In genomic region chr4:183071222-183071621, GRCh38 we compare ENCODE assay signal across 21 cellular contexts. TPM values are rescaled to one million over a fixed set of nuclear protein-coding genes. Genes with fewer than 3 reads are reported as not detected.
A peak's percentile ranks its signal among the peaks of the same experiment; 100 is the strongest.
DNase-seq lines count a peak whose midpoint lies in the region; ATAC-seq, FAIRE-seq and TF ChIP-seq lines count a peak whose summit lies in the region.
"Had no signal": no experiment of that assay in that cellular context is flagged by ENCODE, and none has a peak within 500 bp of the region (broad histone marks: within the 10 kb centered on the region; RNA-seq: fewer than 3 reads in every experiment).

No MANE protein-coding gene starts in this region.

- no peaks in the 10 kb centered on the region for H4K20me1 ChIP-seq in HepG2 (ENCODE audit: insufficient read depth, low read length)
- H4K20me1 ChIP-seq in K562 (replicated peaks; ENCODE audit: control insufficient read depth, insufficient read depth, low read length) = no peaks in the 10 kb centered on the region
- H4K20me1 ChIP-seq: BLaER1 had no signal

- POLR2A ChIA-PET in HepG2 (lab: Yijun Ruan, JAX) = no interaction called here
- POLR2A ChIA-PET in K562 (lab: Yijun Ruan, JAX) = interaction anchor here (0.6 kb wide), 1 partner anchor 169 kb away, joined by 3 read pairs; no protein-coding TSS in a partner anchor

- no peak overlapping the region for H2AFZ ChIP-seq in HepG2 (ENCODE audit: low read length)
- no peak overlapping the region for H2AFZ ChIP-seq in K562 (ENCODE audit: low read depth, low read length)

- intact Hi-C loops in HepG2 (cut with micrococcal nuclease; ENCODE audit: unreplicated experiment) (loop anchor here (5.0 to 10.0 kb wide), 2 partner anchors 41 to 334 kb away; no protein-coding TSS in a partner anchor), right lobe of liver (cut with DNase I) (loop anchor here (5.0 to 10.0 kb wide), 2 partner anchors 191 to 194 kb away; no protein-coding TSS in a partner anchor), K562 (cut with micrococcal nuclease) (loop anchor here (5.0 kb wide), 2 partner anchors 64 to 71 kb away; no protein-coding TSS in a partner anchor)

- TF ChIP-seq EP300 in HepG2 (IDR thresholded peaks at IDR 0.05; ENCODE audit: low read depth in 2 of 2, low read length in 2 of 2) (no peak), HepG2 (CRISPR knock-in tag; IDR thresholded peaks at IDR 0.05; ENCODE audit: borderline replicate concordance) (no peak), K562 (IDR thresholded peaks at IDR 0.05; ENCODE audit: low read length) (no peak)

- TF ChIP-seq CTCF in HepG2 (CRISPR knock-in tag; IDR thresholded peaks at IDR 0.05) (no peak), right lobe of liver (IDR thresholded peaks at IDR 0.05) (no peak), HFFc6 (IDR thresholded peaks at IDR 0.05) (no peak), K562 (IDR thresholded peaks at IDR 0.05 in 2 of 3, conservative IDR thresholded peaks at IDR 0.05 in 1 of 3; ENCODE audit: insufficient read depth in 2 of 3, low read depth in 1 of 3, low read length in 3 of 3) (no peak)

- H3K79me2 ChIP-seq in HepG2 (ENCODE audit: insufficient read depth, low read length) (no peaks in the 10 kb centered on the region), K562 (ENCODE audit: control insufficient read depth, insufficient read depth, low read length) (no peaks in the 10 kb centered on the region)

- H3K36me3 Mint-ChIP-seq in HFFc6 (ENCODE audit: low read depth) = peaks cover 33% of the 10 kb centered on the region
- H3K36me3 Mint-ChIP-seq: CD8-positive, alpha-beta memory T cell had no signal

- H3K9me3 Mint-ChIP-seq in HFFc6 = peaks cover 32% of the 10 kb centered on the region
- H3K9me3 Mint-ChIP-seq: CD4-positive, alpha-beta T cell had no signal

- BruUV-seq in HepG2 (replicated peaks; lab: Mats Ljungman, UMichigan) = no TSS peak
- BruUV-seq in K562 (replicated peaks; lab: Mats Ljungman, UMichigan) = no TSS peak

- no peak for FAIRE-seq in HepG2 (lab: Jason Lieb, UNC)
- no peak for FAIRE-seq in K562 (lab: Jason Lieb, UNC)
- FAIRE-seq in endometrium (lab: Jason Lieb, UNC) = peak; percentile 15
- FAIRE-seq: D721Med, GM12892 had no signal

- no peak overlapping the region for H3K4me2 ChIP-seq in HepG2 (ENCODE audit: low read depth, low read length)
- H3K4me2 ChIP-seq in K562 (ENCODE audit: insufficient read depth, low read length) = no peak overlapping the region
- H3K4me2 ChIP-seq: BLaER1 had no signal

- H3K4me3 Mint-ChIP-seq in HFFc6 = no peak overlapping the region
- H3K4me3 Mint-ChIP-seq: B cell; CD4-positive, alpha-beta T cell; CD8-positive, alpha-beta memory T cell had no signal

- H3K4me3 ChIP-seq in HepG2 (replicated peaks in 1 of 3; ENCODE audit: insufficient read depth in 1 of 3, low read depth in 2 of 3, low read length in 3 of 3) (no peak overlapping the region), right lobe of liver (no peak overlapping the region), K562 (no peak overlapping the region)
- H3K4me3 ChIP-seq: BLaER1 had no signal

- no peaks in the 10 kb centered on the region; the same call in 1 of the 2 replicates for H3K27me3 Mint-ChIP-seq in HFFc6 (ENCODE audit: insufficient read depth)

- CTCF ChIA-PET in HepG2 (lab: Yijun Ruan, JAX; ENCODE audit: low intra/inter-chr PET ratio, low total read pairs) (no interaction called here), K562 (lab: Yijun Ruan, JAX; ENCODE audit: low intra/inter-chr PET ratio) (interaction anchor here (4.8 kb wide), 1 partner anchor 191 kb away, joined by 44 read pairs; no protein-coding TSS in a partner anchor)

- in situ Hi-C loops in HepG2 (cut with HindIII; ENCODE audit: extremely low pct_ligation_motif_present, low pct_unique_long_range_greater_than_20kb) = loop anchor here (5.0 to 25.0 kb wide), 2 partner anchors 186 to 341 kb away; no protein-coding TSS in a partner anchor
- in situ Hi-C loops in K562 (cut with MboI) = loop anchor here (5.0 to 10.0 kb wide), 3 partner anchors 139 to 334 kb away; no protein-coding TSS in a partner anchor

- peak overlapping the region; percentile 42; the same call in 1 of the 2 replicates for H3K27ac Mint-ChIP-seq in HFFc6
- H3K27ac Mint-ChIP-seq: B cell; CD4-positive, alpha-beta T cell had no signal

- H3K27me3 ChIP-seq in HepG2 (ENCODE audit: control insufficient read depth in 1 of 2, insufficient read depth in 2 of 2, low read length in 2 of 2) (no peaks in the 10 kb centered on the region; a peak in 1 of 5 replicates), right lobe of liver (no peaks in the 10 kb centered on the region), K562 (ENCODE audit: control insufficient read depth in 2 of 2, insufficient read depth in 2 of 2, low read length in 2 of 2) (no peaks in the 10 kb centered on the region)
- H3K27me3 ChIP-seq: BLaER1 had no signal

- H3K9ac ChIP-seq in HepG2 (ENCODE audit: insufficient read depth, low read depth, low read length) (no peak overlapping the region), K562 (ENCODE audit: insufficient read depth in 1 of 2, low read depth in 2 of 2, low read length in 2 of 2) (no peak overlapping the region)
- H3K9ac ChIP-seq: BLaER1 had no signal

- TF ChIP-seq RAD21 in HepG2 (CRISPR knock-in tag; IDR thresholded peaks at IDR 0.05) = no peak
- no peak for TF ChIP-seq RAD21 in K562 (CRISPR knock-in tag; conservative IDR thresholded peaks at IDR 0.05 in 1 of 2, IDR thresholded peaks at IDR 0.05 in 1 of 2)

- H3K9me1 ChIP-seq in K562 (ENCODE audit: control insufficient read depth, insufficient read depth, low read length) = no peaks in the 10 kb centered on the region

- DNase-seq in HepG2 (ENCODE audit: low spot score) = no peak
- no peak for DNase-seq in right lobe of liver
- no peak for DNase-seq in HFFc6
- no peak for DNase-seq in K562 (ENCODE audit: extremely low read depth in 1 of 4, low spot score in 3 of 4)
- no peak for DNase-seq in NCI-H526 (lab: John Stamatoyannopoulos, UW)
- DNase-seq in activated CD8-positive, alpha-beta memory T cell treated with anti-CD3 and anti-CD28 coated beads, Interleukin-2, amount 50 U/mL, for 4 hours = no peak
- DNase-seq: CD4-positive, alpha-beta T cell; CD8-positive, alpha-beta memory T cell; DMS 273 treated with DMSO at 0.1 percent for 48 hours; DMS53; DND-41; GOT3; H7; HCEC 1CT had no signal

- H3K27ac ChIP-seq in HepG2 (ENCODE audit: extremely low read length, insufficient read depth, low read length) = no peak overlapping the region
- H3K27ac ChIP-seq in right lobe of liver = no peak overlapping the region
- H3K27ac ChIP-seq in K562 (ENCODE audit: extremely low read depth, low read depth, low read length) = no peak overlapping the region
- H3K27ac ChIP-seq: BLaER1, C4-2B had no signal

- H3K4me1 Mint-ChIP-seq in HFFc6 (ENCODE audit: low read depth) = peaks cover 59% of the 10 kb centered on the region
- H3K4me1 Mint-ChIP-seq: B cell had no signal

- H3K36me3 ChIP-seq in HepG2 (replicated peaks in 1 of 2; ENCODE audit: control insufficient read depth in 1 of 2, insufficient read depth in 2 of 2, low read length in 2 of 2) (no peaks in the 10 kb centered on the region), right lobe of liver (no peaks in the 10 kb centered on the region), K562 (ENCODE audit: control insufficient read depth, insufficient read depth, low read length) (no peaks in the 10 kb centered on the region)
- H3K36me3 ChIP-seq: BLaER1 had no signal

- no peaks in the 10 kb centered on the region for H3K9me3 ChIP-seq in HepG2 (ENCODE audit: low read length)
- no peaks in the 10 kb centered on the region for H3K9me3 ChIP-seq in right lobe of liver
- no peaks in the 10 kb centered on the region for H3K9me3 ChIP-seq in K562 (replicated peaks; ENCODE audit: control insufficient read depth, insufficient read depth, low read depth, low read length)

- H3K4me1 ChIP-seq in HepG2 (ENCODE audit: insufficient read depth, low read length) (peaks cover 44% of the 10 kb centered on the region), right lobe of liver (peaks cover 0 to 25% (median under 1%) of the 10 kb centered on the region in 4 donors), K562 (replicated peaks in 1 of 2; ENCODE audit: control insufficient read depth in 2 of 2, insufficient read depth in 2 of 2, low read length in 2 of 2) (no peaks in the 10 kb centered on the region)
- H3K4me1 ChIP-seq: BLaER1 had no signal

- TF ChIP-seq POLR2A in HepG2 (IDR thresholded peaks at IDR 0.05; ENCODE audit: insufficient read depth in 1 of 2, low read depth in 2 of 2, low read length in 2 of 2) (no peak), right lobe of liver (IDR thresholded peaks at IDR 0.05) (no peak), K562 (conservative IDR thresholded peaks at IDR 0.05) (no peak)

- ATAC-seq in HepG2 (no peak), right lobe of liver (no peak), K562 (no peak), HG02642 (IDR thresholded peaks at IDR 0.05; ENCODE audit: poor library complexity, unreplicated experiment) (no peak)

RNA-seq across cellular contexts. Expression of gene WWC2, which starts 27.8 kb away (rescaled TPM):
- 40.0 and 44.6 TPM in 2 replicates for total RNA-seq in HepG2 (2016; rRNA removed; fragmentation: Illumina TruSeq; extraction: Trizol)
- 9.4 and 9.9 TPM in 2 replicates for total RNA-seq in HepG2 (2016; cell fraction: cytosol; rRNA removed; fragmentation: Illumina TruSeq; extraction: Trizol; ENCODE audit: low read depth)
- total RNA-seq in HepG2 (2016; cell fraction: insoluble cytoplasmic fraction; rRNA removed; fragmentation: Illumina TruSeq; extraction: Trizol) = 39.3 and 44.7 TPM in 2 replicates
- 20.4 and 25.6 TPM in 2 replicates for total RNA-seq in HepG2 (2016; cell fraction: membrane; rRNA removed; fragmentation: Illumina TruSeq; extraction: Trizol)
- 53.6 and 60.5 TPM in 2 replicates for total RNA-seq in HepG2 (2016; cell fraction: nucleus; rRNA removed; fragmentation: Illumina TruSeq; extraction: Trizol)
- 39.9 and 50.1 TPM in 2 replicates for polyA plus RNA-seq in HepG2 (2011; rRNA removed)
- polyA plus RNA-seq in HepG2 (2011; cell fraction: cytosol; rRNA removed) = 28.1 and 30.9 TPM in 2 replicates
- 89.9 and 101 TPM in 2 replicates for polyA plus RNA-seq in HepG2 (2011; cell fraction: nucleus; rRNA removed)
- polyA plus RNA-seq in HepG2 (2012) = 43.9 and 54.9 TPM in 2 replicates
- polyA plus RNA-seq in HepG2 (2016; cell fraction: cytosol; fragmentation: Illumina TruSeq; extraction: Trizol; ENCODE audit: low read depth) = 0.82 and 1.0 TPM in 2 replicates
- polyA plus RNA-seq in HepG2 (2016; cell fraction: insoluble cytoplasmic fraction; fragmentation: Illumina TruSeq; extraction: Trizol; ENCODE audit: low read depth) = 26.2 and 27.1 TPM in 2 replicates
- 5.2 and 6.2 TPM in 2 replicates for polyA plus RNA-seq in HepG2 (2016; cell fraction: membrane; fragmentation: Illumina TruSeq; extraction: Trizol; ENCODE audit: low read depth)
- polyA plus RNA-seq in HepG2 (2016; cell fraction: nucleus; fragmentation: Illumina TruSeq; extraction: Trizol; ENCODE audit: insufficient read depth, low read depth) = 41.4 and 50.5 TPM in 2 replicates
- polyA minus RNA-seq in HepG2 (2011; rRNA and poly(A)+ RNA removed; ENCODE audit: low replicate concordance) = 11.7 and 43.0 TPM in 2 replicates
- 33.9 and 36.8 TPM in 2 replicates for polyA minus RNA-seq in HepG2 (2011; cell fraction: cytosol; rRNA and poly(A)+ RNA removed)
- polyA minus RNA-seq in HepG2 (2011; cell fraction: nucleus; rRNA and poly(A)+ RNA removed) = 200 and 232 TPM in 2 replicates
- total RNA-seq in right lobe of liver = 10 to 100 TPM; 19.5 to 48.9 (median 34.4) TPM
- total RNA-seq in HFFc6 (2021; fragmentation: NEBNext Ultra II Directional; extraction: Animal tissue kit (Norgen Biotek cat#: 25700)) = 100 to 1,000 TPM in 2 of 6 experiments, 10 to 100 TPM in 4; 86.3 to 114 (median 95.2) TPM
- total RNA-seq in K562 (2011; cell fraction: chromatin; rRNA removed; ENCODE audit: low replicate concordance) = 4.6 and 29.4 TPM in 2 replicates
- total RNA-seq in K562 (2011; cell fraction: nucleolus; rRNA removed) = 2.0 and 3.8 TPM in 2 replicates
- 9.3 and 9.9 TPM in 2 replicates for total RNA-seq in K562 (2011; cell fraction: nucleoplasm; rRNA removed)
- 19.3 and 21.1 TPM in 2 replicates for total RNA-seq in K562 (2014; rRNA removed)
- total RNA-seq in K562 (2014; rRNA removed; fragmentation: Illumina TruSeq; extraction: Trizol) = 21.6 and 25.9 TPM in 2 replicates
- total RNA-seq in K562 (2015; rRNA removed; fragmentation: Illumina TruSeq; extraction: Trizol) = 23.8 and 25.5 TPM in 2 replicates
- 36.8 and 39.4 TPM in 2 replicates for total RNA-seq in K562 (2021)
- polyA plus RNA-seq in K562 (2011; rRNA removed) = 3.7 and 11.8 TPM in 2 replicates
- 1.2 and 6.5 TPM in 2 replicates for polyA plus RNA-seq in K562 (2011; cell fraction: cytosol; rRNA removed)
- 5.6 and 25.8 TPM in 2 replicates for polyA plus RNA-seq in K562 (2011; cell fraction: nucleus; rRNA removed)
- polyA plus RNA-seq in K562 (2012) = 11.4 and 14.0 TPM in 2 replicates
- polyA plus RNA-seq in K562 (2014; fragmentation: Illumina TruSeq; extraction: Trizol) = 18.9 and 19.6 TPM in 2 replicates
- polyA plus RNA-seq in K562 (2014; fragmentation: Nextera tagmentation; extraction: Ambion mirVana) = 1 to 10 TPM; 3.9 to 5.6 TPM
- 13.1 and 13.6 TPM in 2 replicates for polyA plus RNA-seq in K562 (2014; rRNA removed)
- polyA minus RNA-seq in K562 (2011; rRNA and poly(A)+ RNA removed) = 5.0 and 26.1 TPM in 2 replicates
- polyA minus RNA-seq in K562 (2011; cell fraction: cytosol; rRNA and poly(A)+ RNA removed) = 2.3 and 15.6 TPM in 2 replicates
- polyA minus RNA-seq in K562 (2011; cell fraction: nucleus; rRNA and poly(A)+ RNA removed) = 5.1 and 31.1 TPM in 2 replicates

Comparison
In these comparisons a context has a peak if more than half of its experiments do, and no peak if none do; other contexts are left out.
1. Of the 241 proteins assayed by ChIP-seq in both HepG2 and K562: peak only in HepG2: ZNF121; only in K562: none; in both: none; in neither: 240.